ENCODE assay signal across 8 cellular contexts in genomic region chr7:100706672-100707311, GRCh38.
DNase-seq lines count a peak whose midpoint lies in the region; ATAC-seq and TF ChIP-seq lines count a peak whose summit lies in the region.

No MANE protein-coding gene starts in this region.

- no peak overlapping the region; the same call in 1 of the 2 replicates for H3K27ac ChIP-seq in KMS-11
- peak overlapping the region in 1 of 2 donors; percentile 98 for H3K27ac ChIP-seq in coronary artery
- H3K27ac ChIP-seq in muscle layer of duodenum (ENCODE audit: low read length) = peak overlapping the region; percentile 45

- TF ChIP-seq CTCF in AG09309 (IDR thresholded peaks at IDR 0.05; ENCODE audit: control insufficient read depth, insufficient read depth, low read depth, low read length, missing control alignments) (no peak), KMS-11 (conservative IDR thresholded peaks at IDR 0.05; ENCODE audit: low read depth, low read length) (no peak), coronary artery (IDR thresholded peaks at IDR 0.05) (no peak)

- H4K20me1 ChIP-seq in KMS-11 (ENCODE audit: insufficient read depth) = no peaks in the 10 kb centered on the region

- DNase-seq in AG09309 (ENCODE audit: low read depth) (no peak), coronary artery (ENCODE audit: low spot score) (no peak), DMS79 treated with DMSO at 0.1 percent for 48 hours (lab: John Stamatoyannopoulos, UW) (no peak)

- H3K4me2 ChIP-seq in KMS-11 = peak overlapping the region; percentile 81

- H2AFZ ChIP-seq in KMS-11 (ENCODE audit: low read depth) = peak overlapping the region; percentile 88

- H3K9me3 ChIP-seq in muscle layer of duodenum (ENCODE audit: control insufficient read depth in 1 of 2, low read length in 2 of 2) = no peaks in the 10 kb centered on the region

- H3K4me3 ChIP-seq in AG09309 (ENCODE audit: control insufficient read depth, low read depth, low read length) (peak overlapping the region; percentile 71), KMS-11 (IDR thresholded peaks at IDR 0.05; ENCODE audit: insufficient read depth, low read depth, low read length) (no peak overlapping the region), coronary artery (peak overlapping the region; percentile 93), muscle layer of duodenum (ENCODE audit: low read depth in 1 of 2, low read length in 2 of 2) (peak overlapping the region; percentile 72 to 92)

- H3K79me2 ChIP-seq in KMS-11 (ENCODE audit: insufficient read depth, low read depth) = peaks cover 19% of the 10 kb centered on the region

- peaks cover 13% of the 10 kb centered on the region for H3K4me1 ChIP-seq in KMS-11 (ENCODE audit: low read depth, poor library complexity, severe bottlenecking)
- peaks cover 6 to 16% of the 10 kb centered on the region in 2 donors for H3K4me1 ChIP-seq in muscle layer of duodenum (ENCODE audit: control insufficient read depth in 1 of 2, insufficient read depth in 2 of 2, low read length in 2 of 2)

- H3K9ac ChIP-seq in KMS-11 = peak overlapping the region; percentile 87

- peaks cover 2% of the 10 kb centered on the region; the same call in 1 of the 2 replicates for H3K36me3 ChIP-seq in KMS-11 (ENCODE audit: insufficient read depth)
- H3K36me3 ChIP-seq in muscle layer of duodenum (ENCODE audit: control insufficient read depth in 1 of 2, insufficient read depth in 2 of 2, low read length in 2 of 2) = peaks cover 0 to 4% of the 10 kb centered on the region in 2 donors

- peaks cover 3% of the 10 kb centered on the region; the same call in 1 of the 2 replicates for H3K27me3 ChIP-seq in KMS-11 (ENCODE audit: insufficient read depth, low read depth)
- no peaks in the 10 kb centered on the region for H3K27me3 ChIP-seq in muscle layer of duodenum (ENCODE audit: low read depth, low read length)

- no peak for ATAC-seq in GM18909 (IDR thresholded peaks at IDR 0.05; ENCODE audit: poor library complexity, unreplicated experiment)
- no peak for ATAC-seq in HG02759 (IDR thresholded peaks at IDR 0.05; ENCODE audit: unreplicated experiment)
- ATAC-seq in GM21367 (IDR thresholded peaks at IDR 0.05; ENCODE audit: unreplicated experiment) = no peak
